8 cellular contexts compared by ENCODE assay signal in the genomic region with DNA sequence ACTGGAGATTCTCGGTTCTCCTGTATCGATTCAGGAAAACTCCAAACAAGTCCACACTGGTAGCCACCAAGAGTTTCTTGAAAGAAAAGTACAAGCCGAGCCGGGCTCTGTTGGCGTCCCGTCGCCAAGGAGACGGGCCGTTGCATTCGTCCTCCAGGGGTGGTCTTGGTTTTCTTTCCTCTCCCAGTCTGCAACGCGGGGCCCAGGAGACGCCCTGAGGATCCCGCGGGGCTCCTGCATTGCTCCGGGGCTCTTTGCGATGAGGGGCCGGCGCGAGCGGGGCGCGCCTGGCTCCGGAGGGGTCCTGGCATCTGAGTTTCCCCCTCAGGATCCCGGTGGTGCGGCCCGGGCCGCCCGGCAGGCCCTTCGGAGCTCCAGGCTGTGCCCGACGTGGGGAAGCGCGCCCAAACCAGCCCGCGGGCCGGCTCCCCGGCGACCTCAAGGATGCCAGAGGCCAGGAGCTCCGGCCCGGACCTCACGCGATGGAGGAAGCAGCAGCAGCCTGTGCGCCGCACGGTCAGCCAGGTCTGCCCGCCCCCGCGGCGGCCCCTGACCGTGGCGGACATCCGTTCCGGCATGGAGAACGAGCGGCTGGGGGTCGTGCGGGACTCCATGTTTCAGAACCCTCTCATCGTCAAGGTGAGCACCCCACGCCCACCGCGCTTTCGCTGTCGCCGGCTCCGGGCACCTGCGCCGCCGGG. TPM values are rescaled to one million over a fixed set of nuclear protein-coding genes. Genes with fewer than 3 reads are reported as not detected.
A peak's percentile ranks its signal among the peaks of the same experiment; 100 is the strongest.
DNase-seq lines count a peak whose midpoint lies in the region; ATAC-seq and TF ChIP-seq lines count a peak whose summit lies in the region.

Gene CFAP77, plus strand, starts transcription at position 384 of the 701 bp plus-strand sequence. Its CDS starts 61 bp downstream, at position 445.

- H3K9ac ChIP-seq in mucosa of stomach (ENCODE audit: low read length): peak within 1 kb of the TSS; percentile 29

- TF ChIP-seq EP300 in upper lobe of left lung (IDR thresholded peaks at IDR 0.05): no peak

- DNase-seq in GM04503 (ENCODE audit: low read depth) (peak; percentile 4), NB4 (ENCODE audit: low read depth) (peak; percentile 34), epithelial cell of esophagus (ENCODE audit: low read depth) (peak; percentile 71), upper lobe of left lung (peak; percentile 24 to 92)
- DNase-seq in activated CD4-positive, alpha-beta memory T cell treated with anti-CD3 and anti-CD28 coated beads, Interleukin-2, amount 10 ng/mL, durations not matched to agents 7 days and 5 days: peak; percentile 44

- CTCF ChIA-PET in activated CD4-positive, alpha-beta memory T cell treated with anti-CD3 and anti-CD28 coated beads, Interleukin-2, amount 10 ng/mL, durations not matched to agents 7 days and 5 days (lab: Charles Lee): interaction anchor here (0.9 kb wide), 1 partner anchor 356 kb away, joined by 5 read pairs; no protein-coding TSS in a partner anchor

- ATAC-seq in upper lobe of left lung (ENCODE audit: low FRiP score in 2 of 2) (peak in 1 of 2 donors; percentile 80), GM21576 (IDR thresholded peaks at IDR 0.05; ENCODE audit: unreplicated experiment) (no peak), HG03280 (IDR thresholded peaks at IDR 0.05; ENCODE audit: unreplicated experiment) (no peak)

- TF ChIP-seq CTCF in NB4 (IDR thresholded peaks at IDR 0.05; ENCODE audit: low read depth, low read length): no peak
- no peak for TF ChIP-seq CTCF in epithelial cell of esophagus (IDR thresholded peaks at IDR 0.05; ENCODE audit: insufficient read depth, low read depth, low read length, missing control alignments)
- no peak for TF ChIP-seq CTCF in upper lobe of left lung (IDR thresholded peaks at IDR 0.05)

- no peak within 1 kb of the TSS for H3K4me3 ChIP-seq in NB4 (ENCODE audit: low read depth, low read length)
- H3K4me3 ChIP-seq in epithelial cell of esophagus (ENCODE audit: low read length): peak within 1 kb of the TSS; percentile 26
- no peak within 1 kb of the TSS for H3K4me3 ChIP-seq in mucosa of stomach (ENCODE audit: low read length)
- peak within 1 kb of the TSS; percentile 3 to 56 (median 54) for H3K4me3 ChIP-seq in upper lobe of left lung

- no peaks in the 10 kb centered on the region for H3K9me3 Mint-ChIP-seq in activated CD4-positive, alpha-beta memory T cell treated with anti-CD3 and anti-CD28 coated beads, Interleukin-2, amount 10 ng/mL, durations not matched to agents 7 days and 5 days

- no peaks in the 10 kb centered on the region for H3K36me3 ChIP-seq in mucosa of stomach (ENCODE audit: control insufficient read depth, insufficient read depth, low read length)
- no peaks in the 10 kb centered on the region for H3K36me3 ChIP-seq in upper lobe of left lung

- H3K27ac ChIP-seq in upper lobe of left lung: peak within 1 kb of the TSS in 1 of 4 donors; percentile 21

- 2 to 6% methylated on average over 10 to 27 of the region's 69 CpGs for WGBS in upper lobe of left lung, 2 donors

- peak within 1 kb of the TSS; percentile 44 for H3K4me3 Mint-ChIP-seq in activated CD4-positive, alpha-beta memory T cell treated with anti-CD3 and anti-CD28 coated beads, Interleukin-2, amount 10 ng/mL, durations not matched to agents 7 days and 5 days

- H3K4me1 ChIP-seq in mucosa of stomach (ENCODE audit: control insufficient read depth, insufficient read depth, low read length) (peaks cover 25% of the 10 kb centered on the region), upper lobe of left lung (peaks cover 26 to 43% (median 34%) of the 10 kb centered on the region in 4 donors)

- H3K27me3 ChIP-seq in mucosa of stomach (ENCODE audit: control insufficient read depth, insufficient read depth, low read length) (peaks cover 46% of the 10 kb centered on the region), upper lobe of left lung (peaks cover 0 to 22% (median 8%) of the 10 kb centered on the region in 4 donors)

- no peak within 1 kb of the TSS for H3K27ac Mint-ChIP-seq in activated CD4-positive, alpha-beta memory T cell treated with anti-CD3 and anti-CD28 coated beads, Interleukin-2, amount 10 ng/mL, durations not matched to agents 7 days and 5 days

- TF ChIP-seq POLR2A in NB4 (IDR thresholded peaks at IDR 0.05; ENCODE audit: extremely low read depth, insufficient read length): no peak
- no peak for TF ChIP-seq POLR2A in upper lobe of left lung (IDR thresholded peaks at IDR 0.05)

- POLR2A ChIA-PET in activated CD4-positive, alpha-beta memory T cell treated with anti-CD3 and anti-CD28 coated beads, Interleukin-2, amount 10 ng/mL, durations not matched to agents 7 days and 5 days (lab: Charles Lee): interaction anchor here (1.0 kb wide), 1 partner anchor 260 kb away, joined by 3 read pairs; the partner anchor contains the start of genes DDX31 and GTF3C4

- peaks cover 8% of the 10 kb centered on the region for H3K36me3 Mint-ChIP-seq in activated CD4-positive, alpha-beta memory T cell treated with anti-CD3 and anti-CD28 coated beads, Interleukin-2, amount 10 ng/mL, durations not matched to agents 7 days and 5 days (ENCODE audit: low read depth)

- H3K9me3 ChIP-seq in mucosa of stomach (ENCODE audit: control insufficient read depth, low read length) (no peaks in the 10 kb centered on the region), upper lobe of left lung (no peaks in the 10 kb centered on the region)

- H3K27me3 Mint-ChIP-seq in activated CD4-positive, alpha-beta memory T cell treated with anti-CD3 and anti-CD28 coated beads, Interleukin-2, amount 10 ng/mL, durations not matched to agents 7 days and 5 days: peaks cover 53% of the 10 kb centered on the region

- H3K4me1 Mint-ChIP-seq in activated CD4-positive, alpha-beta memory T cell treated with anti-CD3 and anti-CD28 coated beads, Interleukin-2, amount 10 ng/mL, durations not matched to agents 7 days and 5 days: peaks cover 41% of the 10 kb centered on the region

RNA-seq across cellular contexts. Expression of gene CFAP77, which starts in this region (rescaled TPM):
- total RNA-seq in activated CD4-positive, alpha-beta memory T cell treated with anti-CD3 and anti-CD28 coated beads, Interleukin-2, amount 10 ng/mL, durations not matched to agents 7 days and 5 days: not detected
- 10 to 100 TPM in 1 of 6 donors, 1 to 10 TPM in 3, under 1 TPM in 1, not detected in 1; 0.78 to 16.7 (median 2.7) TPM for total RNA-seq in upper lobe of left lung

Comparison
In these comparisons a context has a peak if more than half of its experiments do, and no peak if none do; other contexts are left out.
1. Peak in DNase-seq in activated CD4-positive, alpha-beta memory T cell treated with anti-CD3 and anti-CD28 coated beads, Interleukin-2, amount 10 ng/mL, durations not matched to agents 7 days and 5 days; RNA of the gene not detected or under 1 TPM.
2. DNase-seq: peak in every context shown above with its lines; median percentile 71 in epithelial cell of esophagus; 58 in upper lobe of left lung; 44 in activated CD4-positive, alpha-beta memory T cell treated with anti-CD3 and anti-CD28 coated beads, Interleukin-2, amount 10 ng/mL, durations not matched to agents 7 days and 5 days; 34 in NB4; 4 in GM04503.
3. H3K4me3 ChIP-seq: peak in epithelial cell of esophagus (single experiment) and upper lobe of left lung (4 of 4); none in NB4 (single experiment) and mucosa of stomach (single experiment).